16 cellular contexts compared by ENCODE assay signal in genomic region chr11:13674799-13675509, GRCh38.
DNase-seq lines count a peak whose midpoint lies in the region; ATAC-seq and TF ChIP-seq lines count a peak whose summit lies in the region.
"Had no signal": no experiment of that assay in that cellular context is flagged by ENCODE, and none has a peak within 500 bp of the region (broad histone marks: within the 10 kb centered on the region; RNA-seq: fewer than 3 reads in every experiment).

No MANE protein-coding gene starts in this region.

- H3K27ac Mint-ChIP-seq in dendritic cell treated with granulocyte-macrophage colony-stimulating factor and Interleukin-4, amounts not matched to agents 40 ng/mL and 50 ng/mL, for 4 days: peak overlapping the region; percentile 80
- H3K27ac Mint-ChIP-seq: activated CD8-positive, alpha-beta T cell treated with anti-CD3 and anti-CD28 coated beads for 36 hours; activated naive CD8-positive, alpha-beta T cell treated with anti-CD3 and anti-CD28 coated beads, Interleukin-2, amount 50 U/mL, for 24 hours; naive thymus-derived CD8-positive, alpha-beta T cell; stimulated activated memory B cell treated with anti-CD40 and anti-IgM and Interleukin-4, amounts not matched to agents 10 μg/mL and 1 μg/mL and 100 μg/mL, for 72 hours had no signal

- peaks cover under 1% of the 10 kb centered on the region for H3K9me3 Mint-ChIP-seq in dendritic cell treated with granulocyte-macrophage colony-stimulating factor and Interleukin-4, amounts not matched to agents 40 ng/mL and 50 ng/mL, for 4 days
- H3K9me3 Mint-ChIP-seq: activated CD8-positive, alpha-beta T cell treated with anti-CD3 and anti-CD28 coated beads for 36 hours; activated naive CD8-positive, alpha-beta T cell treated with anti-CD3 and anti-CD28 coated beads, Interleukin-2, amount 50 U/mL, for 24 hours; naive thymus-derived CD8-positive, alpha-beta T cell; stimulated activated memory B cell treated with anti-CD40 and anti-IgM and Interleukin-4, amounts not matched to agents 10 μg/mL and 1 μg/mL and 100 μg/mL, for 72 hours had no signal

- peak overlapping the region; percentile 55 to 60 for H3K4me3 ChIP-seq in neutrophil (ENCODE audit: low read depth in 1 of 2, low read length in 1 of 2)

- DNase-seq in NCI-H1694 treated with DMSO at 0.1 percent for 48 hours (lab: John Stamatoyannopoulos, UW) (peak; percentile 4), NCI-H1694 (lab: John Stamatoyannopoulos, UW) (no peak), NOMO-1 (lab: John Stamatoyannopoulos, UW; ENCODE audit: unreplicated experiment in 2 of 2) (peak; percentile 67 to 92), T1000 (lab: John Stamatoyannopoulos, UW) (no peak)
- DNase-seq: activated CD8-positive, alpha-beta T cell treated with anti-CD3 and anti-CD28 coated beads for 36 hours; activated naive CD8-positive, alpha-beta T cell treated with anti-CD3 and anti-CD28 coated beads, Interleukin-2, amount 50 U/mL, for 24 hours; effector CD4-positive, alpha-beta T cell; naive thymus-derived CD8-positive, alpha-beta T cell; NCI-H187 treated with DMSO at 0.1 percent for 48 hours had no signal

- TF ChIP-seq CTCF in neutrophil (IDR thresholded peaks at IDR 0.05): no peak

- H3K9me3 ChIP-seq in neutrophil: no peaks in the 10 kb centered on the region

- H3K27me3 ChIP-seq in neutrophil: no peaks in the 10 kb centered on the region

- no peaks in the 10 kb centered on the region for H3K36me3 ChIP-seq in neutrophil

- intact Hi-C loops in dendritic cell treated with granulocyte-macrophage colony-stimulating factor and Interleukin-4, amounts not matched to agents 40 ng/mL and 50 ng/mL, for 4 days (cut with micrococcal nuclease): loop anchor here (2.0 to 10.0 kb wide), 3 partner anchors 32 to 1220 kb away; partner anchors contain the start of gene CYP2R1

- peak overlapping the region; percentile 68 for H3K4me3 Mint-ChIP-seq in dendritic cell treated with granulocyte-macrophage colony-stimulating factor and Interleukin-4, amounts not matched to agents 40 ng/mL and 50 ng/mL, for 4 days
- H3K4me3 Mint-ChIP-seq: activated CD8-positive, alpha-beta T cell treated with anti-CD3 and anti-CD28 coated beads for 36 hours; activated naive CD8-positive, alpha-beta T cell treated with anti-CD3 and anti-CD28 coated beads, Interleukin-2, amount 50 U/mL, for 24 hours; naive thymus-derived CD8-positive, alpha-beta T cell; stimulated activated memory B cell treated with anti-CD40 and anti-IgM and Interleukin-4, amounts not matched to agents 10 μg/mL and 1 μg/mL and 100 μg/mL, for 72 hours had no signal

- peak overlapping the region; percentile 98 for H3K27ac ChIP-seq in neutrophil
- H3K27ac ChIP-seq: 22Rv1, C4-2B had no signal

- no peaks in the 10 kb centered on the region for H3K27me3 Mint-ChIP-seq in dendritic cell treated with granulocyte-macrophage colony-stimulating factor and Interleukin-4, amounts not matched to agents 40 ng/mL and 50 ng/mL, for 4 days
- H3K27me3 Mint-ChIP-seq: activated CD8-positive, alpha-beta T cell treated with anti-CD3 and anti-CD28 coated beads for 36 hours; activated naive CD8-positive, alpha-beta T cell treated with anti-CD3 and anti-CD28 coated beads, Interleukin-2, amount 50 U/mL, for 24 hours; naive thymus-derived CD8-positive, alpha-beta T cell; stimulated activated memory B cell treated with anti-CD40 and anti-IgM and Interleukin-4, amounts not matched to agents 10 μg/mL and 1 μg/mL and 100 μg/mL, for 72 hours had no signal

- no peak for ATAC-seq in HG02798 (IDR thresholded peaks at IDR 0.05; ENCODE audit: poor library complexity, unreplicated experiment)
- no peak for ATAC-seq in GM21367 (IDR thresholded peaks at IDR 0.05; ENCODE audit: unreplicated experiment)
- ATAC-seq: activated CD8-positive, alpha-beta T cell treated with anti-CD3 and anti-CD28 coated beads for 36 hours; activated naive CD8-positive, alpha-beta T cell treated with anti-CD3 and anti-CD28 coated beads, Interleukin-2, amount 50 U/mL, for 24 hours; naive thymus-derived CD8-positive, alpha-beta T cell; stimulated activated memory B cell treated with anti-CD40 and anti-IgM and Interleukin-4, amounts not matched to agents 10 μg/mL and 1 μg/mL and 100 μg/mL, for 72 hours had no signal

- peaks cover 45% of the 10 kb centered on the region for H3K4me1 Mint-ChIP-seq in dendritic cell treated with granulocyte-macrophage colony-stimulating factor and Interleukin-4, amounts not matched to agents 40 ng/mL and 50 ng/mL, for 4 days (ENCODE audit: low read depth)

- H3K4me1 ChIP-seq in neutrophil (ENCODE audit: control insufficient read depth in 1 of 2, insufficient read depth in 1 of 2, low read depth in 1 of 2, low read length in 1 of 2): peaks cover 96% of the 10 kb centered on the region in 2 experiments

- H3K36me3 Mint-ChIP-seq in dendritic cell treated with granulocyte-macrophage colony-stimulating factor and Interleukin-4, amounts not matched to agents 40 ng/mL and 50 ng/mL, for 4 days (ENCODE audit: low read depth): peaks cover 17% of the 10 kb centered on the region

Comparison
In these comparisons a context has a peak if more than half of its experiments do, and no peak if none do; other contexts are left out.
1. DNase-seq: peak in NCI-H1694 treated with DMSO at 0.1 percent for 48 hours (single experiment) and NOMO-1 (2 of 2); none in NCI-H1694 (single experiment) and T1000 (single experiment).